22 cellular contexts compared by ENCODE assay signal in genomic region chr3:62771331-62772097, GRCh38.
"Had no signal": no experiment of that assay in that cellular context is flagged by ENCODE, and none has a peak within 500 bp of the region (broad histone marks: within the 10 kb centered on the region; RNA-seq: fewer than 3 reads in every experiment).

No MANE protein-coding gene starts in this region.

- DNase-seq: kidney glomerular epithelial cell; left cardiac atrium; left lung; lower lobe of right lung; mammary epithelial cell; mesenchymal stem cell; naive B cell; natural killer cell; nephron progenitor cell; occipital lobe; psoas muscle; stimulated activated CD4-positive, alpha-beta T cell treated with anti-CD3 and anti-CD28 coated beads, Interleukin-12 subunit alpha, Interleukin-12 subunit beta, amount 100 ng/mL, for 4 hours; stimulated activated CD4-positive, alpha-beta T cell treated with anti-CD3 and anti-CD28 coated beads, Interleukin-15, amount 100 ng/mL, for 24 hours; stimulated activated CD4-positive, alpha-beta T cell treated with anti-CD3 and anti-CD28 coated beads, Interleukin-2, amount 100 ng/mL, for 24 hours; stimulated activated CD4-positive, alpha-beta T cell treated with anti-CD3 and anti-CD28 coated beads, Interleukin-4, amount 100 ng/mL, for 1 hour; stimulated activated naive B cell treated with anti-CD40 and anti-IgM and Interleukin-4, amounts not matched to agents 10 μg/mL and 1 μg/mL and 100 μg/mL, for 72 hours; stimulated activated naive CD8-positive, alpha-beta T cell treated with anti-CD3 and anti-CD28 coated beads, Interleukin-15, Interleukin-2, amounts not matched to agents 100 U/mL and 50 U/mL, for 24 hours; stomach; testis; thyroid gland; transverse colon; upper lobe of left lung had no signal
